ENCODE assay signal across 1 cellular context in genomic region chr2:180980185-180980942, GRCh38.
TF ChIP-seq lines count a peak whose summit lies in the region.

Gene UBE2E3, plus strand, starts transcription at chr2:180980605. Its CDS starts 1,438 bp downstream, at chr2:180982043.

TF ChIP-seq in K562, 482 proteins besides CTCF, POLR2A, EP300 and RAD21 (continued from another document and continues in another):
- peak; percentile 60 for TF ChIP-seq PRDM10 (IDR thresholded peaks at IDR 0.05; ENCODE audit: partially characterized antibody)
- TF ChIP-seq RB1 (IDR thresholded peaks at IDR 0.05; ENCODE audit: low read depth): peak; percentile 82
- TF ChIP-seq FIP1L1 (IDR thresholded peaks at IDR 0.05; ENCODE audit: low read depth, low read length, poor library complexity, severe bottlenecking): peak; percentile 49
- TF ChIP-seq ZNF583 (CRISPR knock-in tag; IDR thresholded peaks at IDR 0.05): peak; percentile 90
- peak; percentile 70; the same call in 1 of the 2 replicates for TF ChIP-seq ZNF449 (CRISPR knock-in tag; IDR thresholded peaks at IDR 0.05)
- TF ChIP-seq ZKSCAN8 (CRISPR knock-in tag; IDR thresholded peaks at IDR 0.05): peak; percentile 86; the same call in 1 of the 2 replicates
- peak; percentile 97 for TF ChIP-seq PCBP1 (IDR thresholded peaks at IDR 0.05; ENCODE audit: low read depth, low read length, poor library complexity, severe bottlenecking)
- TF ChIP-seq CREB3 (tag; conservative IDR thresholded peaks at IDR 0.05; ENCODE audit: low read depth): peak; percentile 59; the same call in 1 of the 2 replicates
- TF ChIP-seq CTCFL (IDR thresholded peaks at IDR 0.05; ENCODE audit: borderline replicate concordance, insufficient read depth, low read depth, low read length, poor library complexity, severe bottlenecking): peak; percentile 50
- peak; percentile 100 for TF ChIP-seq ZBTB7A (IDR thresholded peaks at IDR 0.05; ENCODE audit: borderline replicate concordance, control insufficient read depth, low read depth, low read length)
- peak; percentile 84 for TF ChIP-seq ZBTB17 (CRISPR knock-in tag; IDR thresholded peaks at IDR 0.05)
- 0 out of 2 replicates have a peak, but pooled peaks have one; percentile 19 for TF ChIP-seq ZNF41 (CRISPR knock-in tag; conservative IDR thresholded peaks at IDR 0.05)
- TF ChIP-seq FUS (optimal IDR thresholded peaks at IDR 0.05; ENCODE audit: low read depth, low read length): peak; percentile 52
- no peak for TF ChIP-seq NR2C2 (CRISPR knock-in tag; IDR thresholded peaks at IDR 0.05)
- TF ChIP-seq NR2C2 (tag; IDR thresholded peaks at IDR 0.05): peak; percentile 46; the same call in 1 of the 2 replicates
- peak; percentile 96 for TF ChIP-seq DMBX1 (CRISPR knock-in tag; IDR thresholded peaks at IDR 0.05; ENCODE audit: borderline replicate concordance)
- peak; percentile 58 for TF ChIP-seq MYC (IDR thresholded peaks at IDR 0.05; ENCODE audit: low read depth, low read length)
- no peak for TF ChIP-seq MYC (CRISPR knock-in tag; IDR thresholded peaks at IDR 0.05; ENCODE audit: borderline replicate concordance, low read depth)
- 0 out of 2 replicates have a peak, but pooled peaks have one; percentile 12 for TF ChIP-seq ATF4 (CRISPR knock-in tag; IDR thresholded peaks at IDR 0.05)
- 0 out of 2 replicates have a peak, but pooled peaks have one; percentile 49 for TF ChIP-seq JUND (IDR thresholded peaks at IDR 0.05; ENCODE audit: borderline replicate concordance, low read depth, low read length)
- no peak; the same call in 2 of the 3 replicates for TF ChIP-seq JUND (tag; IDR thresholded peaks at IDR 0.05; ENCODE audit: borderline replicate concordance, low read depth, low read length)
- TF ChIP-seq GTF3C2 (IDR thresholded peaks at IDR 0.05; ENCODE audit: borderline replicate concordance, extremely low read depth, insufficient read length): no peak
- TF ChIP-seq ZNF280A (IDR thresholded peaks at IDR 0.05; ENCODE audit: low read depth, partially characterized antibody): no peak
- peak; percentile 89 for TF ChIP-seq L3MBTL2 (IDR thresholded peaks at IDR 0.05)
- TF ChIP-seq TRIM25 (IDR thresholded peaks at IDR 0.05; ENCODE audit: borderline replicate concordance): no peak
- TF ChIP-seq ZNF507 (tag; conservative IDR thresholded peaks at IDR 0.05): no peak
- 0 out of 2 replicates have a peak, but pooled peaks have one; percentile 19 for TF ChIP-seq SAFB (IDR thresholded peaks at IDR 0.05; ENCODE audit: borderline replicate concordance, low read depth, low read length)
- TF ChIP-seq ZBTB34 (CRISPR knock-in tag; IDR thresholded peaks at IDR 0.05): no peak
- TF ChIP-seq TBP (optimal IDR thresholded peaks at IDR 0.05; ENCODE audit: low read depth, low read length): peak; percentile 28
- no peak; a peak in 1 of 4 replicates for TF ChIP-seq UBTF (IDR thresholded peaks at IDR 0.05; ENCODE audit: borderline replicate concordance in 1 of 2, low read depth in 2 of 2, low read length in 2 of 2)
- TF ChIP-seq FOXM1 (IDR thresholded peaks at IDR 0.05; ENCODE audit: low read depth): no peak
- TF ChIP-seq FOXM1 (CRISPR knock-in tag; IDR thresholded peaks at IDR 0.05; ENCODE audit: low read depth): peak; percentile 91
- TF ChIP-seq ZNF644 (tag; IDR thresholded peaks at IDR 0.05; ENCODE audit: low read depth): peak; percentile 98
- peak; percentile 35; the same call in 1 of the 2 replicates for TF ChIP-seq ZNF511 (CRISPR knock-in tag; IDR thresholded peaks at IDR 0.05)
- peak; percentile 77; the same call in 1 of the 2 replicates for TF ChIP-seq GTF2E2 (tag; IDR thresholded peaks at IDR 0.05)
